ENCODE assay signal across 10 cellular contexts in the genomic region with DNA sequence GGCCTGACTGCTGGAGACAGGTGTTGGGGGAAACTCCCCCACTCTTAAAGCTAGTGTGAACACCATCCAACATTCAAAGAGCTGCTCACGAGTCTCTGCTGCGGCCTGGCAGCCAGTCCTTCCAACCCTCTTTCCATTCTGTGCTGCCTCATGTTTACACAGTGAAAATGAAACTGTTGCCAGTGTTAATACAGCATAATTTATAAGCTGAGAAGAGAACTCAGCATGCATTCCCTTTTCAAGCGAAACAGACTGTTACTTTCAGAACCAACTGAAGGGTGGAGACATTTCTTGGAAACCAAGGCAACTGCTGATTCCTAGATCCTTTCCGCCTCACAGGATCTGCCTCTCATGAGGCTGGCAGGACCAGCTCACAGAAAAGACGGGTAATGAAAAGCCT.
A peak's percentile ranks its signal among the peaks of the same experiment; 100 is the strongest.
DNase-seq lines count a peak whose midpoint lies in the region; ATAC-seq and TF ChIP-seq lines count a peak whose summit lies in the region.
"Had no signal": no experiment of that assay in that cellular context is flagged by ENCODE, and none has a peak within 500 bp of the region (broad histone marks: within the 10 kb centered on the region; RNA-seq: fewer than 3 reads in every experiment).

No MANE protein-coding gene starts in this region.

- no peaks in the 10 kb centered on the region for H3K9me3 ChIP-seq in MG63

- H3K4me3 Mint-ChIP-seq in type B pancreatic cell = peak overlapping the region; percentile 17
- H3K4me3 Mint-ChIP-seq: naive thymus-derived CD4-positive, alpha-beta T cell had no signal

- H3K4me1 Mint-ChIP-seq in type B pancreatic cell (ENCODE audit: unreplicated experiment) = peaks cover 30% of the 10 kb centered on the region
- H3K4me1 Mint-ChIP-seq: naive thymus-derived CD4-positive, alpha-beta T cell had no signal

- ATAC-seq in left ventricle myocardium superior = no peak
- ATAC-seq in GM19452 (IDR thresholded peaks at IDR 0.05; ENCODE audit: unreplicated experiment) = no peak
- ATAC-seq: naive thymus-derived CD4-positive, alpha-beta T cell had no signal

- no peaks in the 10 kb centered on the region for H3K27me3 ChIP-seq in MG63

- intact Hi-C loops in left ventricle myocardium superior (cut with micrococcal nuclease) = no loop called here

- DNase-seq in NCI-H187 treated with DMSO at 0.1 percent for 48 hours (lab: John Stamatoyannopoulos, UW) (peak; percentile 85), anterior cingulate cortex (lab: John Stamatoyannopoulos, UW) (peak in 36 of 58 donors; percentile 5 to 80 (median 34)), midbrain (lab: John Stamatoyannopoulos, UW) (peak; percentile 28), type B pancreatic cell (ENCODE audit: extremely low spot score, unreplicated experiment) (no peak), left ventricle myocardium superior (no peak), MG63 (no peak)
- DNase-seq: activated CD4-positive, alpha-beta T cell treated with anti-CD3 and anti-CD28 coated beads, Interleukin-2, amount 50 U/mL, for 4 hours; IMR-90; naive thymus-derived CD4-positive, alpha-beta T cell had no signal

- no peaks in the 10 kb centered on the region for H3K36me3 ChIP-seq in MG63

- TF ChIP-seq CTCF in type B pancreatic cell (conservative IDR thresholded peaks at IDR 0.05) = no peak

- H3K27me3 Mint-ChIP-seq in type B pancreatic cell = no peaks in the 10 kb centered on the region
- H3K27me3 Mint-ChIP-seq: naive thymus-derived CD4-positive, alpha-beta T cell had no signal

- no peaks in the 10 kb centered on the region for H3K36me3 Mint-ChIP-seq in type B pancreatic cell
- H3K36me3 Mint-ChIP-seq: naive thymus-derived CD4-positive, alpha-beta T cell had no signal

- no peak overlapping the region for H3K4me3 ChIP-seq in MG63

- H3K9me3 Mint-ChIP-seq in type B pancreatic cell = peaks cover 11% of the 10 kb centered on the region

- H3K27ac Mint-ChIP-seq in type B pancreatic cell = no peak overlapping the region
- H3K27ac Mint-ChIP-seq: naive thymus-derived CD4-positive, alpha-beta T cell had no signal

Comparison
In these comparisons a context has a peak if more than half of its experiments do, and no peak if none do; other contexts are left out.
1. DNase-seq: peak in NCI-H187 treated with DMSO at 0.1 percent for 48 hours (single experiment), anterior cingulate cortex (36 of 58) and midbrain (single experiment); none in type B pancreatic cell (single experiment), left ventricle myocardium superior (single experiment) and MG63 (single experiment).